Comparison of ENCODE assay signal across 9 cellular contexts in the genomic region with DNA sequence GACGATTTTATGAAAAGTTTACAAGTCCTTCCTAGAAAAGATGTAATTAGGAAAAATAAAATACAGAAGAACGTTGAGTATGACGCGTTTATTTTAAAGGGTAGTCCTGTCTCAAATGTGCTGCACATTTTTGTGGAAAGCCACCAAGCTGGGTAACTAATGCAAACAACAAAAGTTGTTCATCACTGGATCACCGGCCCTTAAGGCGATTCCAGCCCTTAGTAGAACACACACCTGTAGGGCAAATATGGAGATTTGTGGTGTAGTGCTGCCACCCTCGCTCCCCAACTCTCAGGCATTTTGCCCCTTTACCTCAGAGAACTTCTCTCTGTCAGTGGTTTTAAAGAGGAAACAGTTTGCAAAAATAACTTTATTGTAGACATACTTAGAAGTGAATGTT. TPM values are rescaled to one million over a fixed set of nuclear protein-coding genes. Genes with fewer than 3 reads are reported as not detected.
DNase-seq lines count a peak whose midpoint lies in the region; ATAC-seq and TF ChIP-seq lines count a peak whose summit lies in the region.
"Had no signal": no experiment of that assay in that cellular context is flagged by ENCODE, and none has a peak within 500 bp of the region (broad histone marks: within the 10 kb centered on the region; RNA-seq: fewer than 3 reads in every experiment).

No MANE protein-coding gene starts in this region.

- H3K27me3 ChIP-seq in right cardiac atrium (ENCODE audit: control insufficient read depth, insufficient read depth) (no peaks in the 10 kb centered on the region), ascending aorta (no peaks in the 10 kb centered on the region), mesendoderm (ENCODE audit: insufficient read depth, low read length, poor library complexity) (no peaks in the 10 kb centered on the region)

- H3K9me3 ChIP-seq in right cardiac atrium (ENCODE audit: control insufficient read depth, low read length): no peaks in the 10 kb centered on the region
- no peaks in the 10 kb centered on the region for H3K9me3 ChIP-seq in ascending aorta

- H3K79me1 ChIP-seq in mesendoderm (ENCODE audit: low read length): peaks cover 4% of the 10 kb centered on the region

- H3K18ac ChIP-seq in mesendoderm (ENCODE audit: low read length): no peak overlapping the region

- no peak overlapping the region for H2BK5ac ChIP-seq in mesendoderm (ENCODE audit: low read length)

- H3K23ac ChIP-seq in mesendoderm (ENCODE audit: low read length): no peak overlapping the region

- no peak overlapping the region for H4K5ac ChIP-seq in mesendoderm (ENCODE audit: low read length)

- ATAC-seq in right cardiac atrium (no peak), Right ventricle myocardium superior (ENCODE audit: poor library complexity) (no peak), HG03135 (IDR thresholded peaks at IDR 0.05; ENCODE audit: unreplicated experiment) (no peak)

- no peak overlapping the region for H3K4ac ChIP-seq in mesendoderm (ENCODE audit: low read depth, low read length)

- peak overlapping the region; percentile 60 for H3K56ac ChIP-seq in mesendoderm (ENCODE audit: low read length)

- H3K9ac ChIP-seq in mesendoderm (ENCODE audit: low read length): peak overlapping the region; percentile 69

- no peak overlapping the region for H2BK120ac ChIP-seq in mesendoderm (ENCODE audit: low read depth, low read length)

- H3K36me3 ChIP-seq in ascending aorta (no peaks in the 10 kb centered on the region), mesendoderm (ENCODE audit: control insufficient read depth, insufficient read depth, low read length) (no peaks in the 10 kb centered on the region)

- DNase-seq in right cardiac atrium (no peak), Right ventricle myocardium superior (no peak), ascending aorta (ENCODE audit: low spot score in 2 of 2) (no peak), mesendoderm (no peak), NCI-H1930 (lab: John Stamatoyannopoulos, UW) (no peak), activated gamma-delta T cell treated with Interleukin-2 at 50 U/mL for 16 hours (no peak), NCI-H1048 (lab: John Stamatoyannopoulos, UW) (no peak)
- DNase-seq: small intestine had no signal

- H3K79me2 ChIP-seq in mesendoderm (ENCODE audit: control insufficient read depth, insufficient read depth, low read length): peaks cover 29% of the 10 kb centered on the region

- peak overlapping the region; percentile 48 for H3K4me2 ChIP-seq in mesendoderm (ENCODE audit: low read length)

- intact Hi-C loops in right cardiac atrium (cut with DNase I): loop anchor here in 3 of 4 donors (10.0 kb wide), 2 partner anchors 122 to 228 kb away; no protein-coding TSS in a partner anchor
- intact Hi-C loops in Right ventricle myocardium superior (cut with DNase I): loop anchor here (10.0 kb wide), 2 partner anchors 58 to 218 kb away; no protein-coding TSS in a partner anchor
- intact Hi-C loops in ascending aorta (cut with DNase I): loop anchor here (5.0 to 10.0 kb wide), 3 partner anchors 66 to 602 kb away; no protein-coding TSS in a partner anchor

- peaks cover 5% of the 10 kb centered on the region for H3K4me1 ChIP-seq in right cardiac atrium (ENCODE audit: control insufficient read depth, insufficient read depth, low read length)
- H3K4me1 ChIP-seq in ascending aorta: peaks cover 3 to 35% of the 10 kb centered on the region in 2 donors
- H3K4me1 ChIP-seq in mesendoderm (ENCODE audit: control insufficient read depth, low read depth, low read length): no peaks in the 10 kb centered on the region

- no peak for TF ChIP-seq CTCF in ascending aorta (IDR thresholded peaks at IDR 0.05)

- H4K8ac ChIP-seq in mesendoderm (ENCODE audit: low read depth, low read length): no peak overlapping the region

- no peak overlapping the region for H3K27ac ChIP-seq in right cardiac atrium (ENCODE audit: low read length)
- H3K27ac ChIP-seq in ascending aorta: peak overlapping the region; percentile 87 to 93
- no peak overlapping the region for H3K27ac ChIP-seq in mesendoderm (ENCODE audit: low read depth, low read length)

- no peak overlapping the region for H2BK15ac ChIP-seq in mesendoderm (replicated peaks; ENCODE audit: low read depth)

- no peak overlapping the region for H2AK5ac ChIP-seq in mesendoderm (ENCODE audit: low read length)

- H3K4me3 ChIP-seq in right cardiac atrium (ENCODE audit: low read length) (peak overlapping the region; percentile 98), ascending aorta (peak overlapping the region; percentile 63 to 70), mesendoderm (ENCODE audit: low read length) (peak overlapping the region; percentile 46)

- WGBS in right cardiac atrium: 63% methylated on average over 7 of the region's 7 CpGs
- no CpG with 5 or more reads among the region's 7 CpGs for WGBS in mesendoderm (ENCODE audit: extremely low coverage, insufficient coverage, low lambda C conversion rate)

RNA-seq across cellular contexts. Expression of gene TBL1X, which starts 1.9 kb away (rescaled TPM):
- total RNA-seq in right cardiac atrium (10 to 100 TPM; 13.4 to 16.3 (median 14.4) TPM), Right ventricle myocardium superior (10.1 TPM), ascending aorta (15.4 TPM)
- polyA plus RNA-seq in right cardiac atrium: 5.1 TPM
- polyA plus RNA-seq in mesendoderm (2013, experiment 1 of 2): 19.6 TPM
- 20.0 TPM for polyA plus RNA-seq in mesendoderm (2013, experiment 2 of 2)

Comparison
In these comparisons a context has a peak if more than half of its experiments do, and no peak if none do; other contexts are left out.
1. H3K27ac ChIP-seq: peak in ascending aorta (2 of 2); none in right cardiac atrium (single experiment) and mesendoderm (single experiment).
2. H3K4me3 ChIP-seq: peak in every context shown above with its lines; median percentile 98 in right cardiac atrium; 66 in ascending aorta; 46 in mesendoderm.